ENCODE assay signal across 17 cellular contexts in genomic region chr12:50603817-50604639, GRCh38.
DNase-seq lines count a peak whose midpoint lies in the region; ATAC-seq, FAIRE-seq and TF ChIP-seq lines count a peak whose summit lies in the region.
"Had no signal": no experiment of that assay in that cellular context is flagged by ENCODE, and none has a peak within 500 bp of the region (broad histone marks: within the 10 kb centered on the region; RNA-seq: fewer than 3 reads in every experiment).

No MANE protein-coding gene starts in this region.

- TF ChIP-seq CTCF in AG10803 (conservative IDR thresholded peaks at IDR 0.05; ENCODE audit: low read length) (no peak), astrocyte (IDR thresholded peaks at IDR 0.05; ENCODE audit: insufficient read depth, low read depth, low read length) (no peak), osteoblast (IDR thresholded peaks at IDR 0.05; ENCODE audit: extremely low read depth, low read depth, low read length) (no peak)

- H3K4me1 Mint-ChIP-seq in astrocyte (ENCODE audit: low read depth, unreplicated experiment), result peaks cover 16% of the 10 kb centered on the region

- H3K9me3 ChIP-seq in astrocyte (ENCODE audit: insufficient read depth, low read depth, low read length), result no peaks in the 10 kb centered on the region
- H3K9me3 ChIP-seq in osteoblast (ENCODE audit: low read depth, low read length), result no peaks in the 10 kb centered on the region

- H3K36me3 ChIP-seq in astrocyte (ENCODE audit: insufficient read depth, low read length) (no peaks in the 10 kb centered on the region), osteoblast (ENCODE audit: insufficient read depth, low read length) (no peaks in the 10 kb centered on the region)

- H3K27me3 ChIP-seq in astrocyte (ENCODE audit: insufficient read depth, low read length) (no peaks in the 10 kb centered on the region), osteoblast (ENCODE audit: insufficient read depth, low read length) (no peaks in the 10 kb centered on the region)

- peaks cover 7% of the 10 kb centered on the region for H4K20me1 ChIP-seq in astrocyte (ENCODE audit: insufficient read depth, low read length)
- no peaks in the 10 kb centered on the region for H4K20me1 ChIP-seq in osteoblast (ENCODE audit: insufficient read depth, low read length)

- H3K27ac Mint-ChIP-seq in astrocyte (ENCODE audit: unreplicated experiment), result peak overlapping the region; percentile 60
- H3K27ac Mint-ChIP-seq: T-helper 1 cell treated with Interleukin-12 subunit alpha and Interleukin-12 subunit beta and Interleukin-4 antibody, amounts not matched to agents 30 μg/mL and 1 μg/mL, for 36 hours had no signal

- no peak overlapping the region for H3K27ac ChIP-seq in astrocyte (ENCODE audit: low read depth, low read length)
- no peak overlapping the region for H3K27ac ChIP-seq in osteoblast (ENCODE audit: low read depth, low read length)

- H3K9me3 Mint-ChIP-seq in astrocyte (ENCODE audit: unreplicated experiment), result no peaks in the 10 kb centered on the region
- H3K9me3 Mint-ChIP-seq: T-helper 1 cell treated with Interleukin-12 subunit alpha and Interleukin-12 subunit beta and Interleukin-4 antibody, amounts not matched to agents 30 μg/mL and 1 μg/mL, for 36 hours had no signal

- peak; percentile 96 for DNase-seq in AG10803 (ENCODE audit: low read depth)
- peak; percentile 89 for DNase-seq in astrocyte (ENCODE audit: low read depth)
- DNase-seq in fibroblast of the conjunctiva (ENCODE audit: low read depth), result peak; percentile 97
- DNase-seq in osteoblast (ENCODE audit: insufficient read length, low spot score, missing footprints), result peak; percentile 77
- no peak for DNase-seq in amygdala (lab: John Stamatoyannopoulos, UW)
- DNase-seq in 8988T, result no peak
- DNase-seq: activated CD4-positive, alpha-beta T cell treated with anti-CD3 and anti-CD28 coated beads, Interleukin-2, amount 50 U/mL, for 48 hours; activated gamma-delta T cell; DMS79; PC-3; stimulated activated CD4-positive, alpha-beta T cell treated with anti-CD3 and anti-CD28 coated beads, Interleukin-15, amount 100 ng/mL, for 24 hours had no signal

- H3K36me3 Mint-ChIP-seq in astrocyte (ENCODE audit: low read depth, unreplicated experiment), result peaks cover 7% of the 10 kb centered on the region

- H3K4me3 Mint-ChIP-seq in astrocyte (ENCODE audit: unreplicated experiment), result peak overlapping the region; percentile 62
- H3K4me3 Mint-ChIP-seq: T-helper 1 cell treated with Interleukin-12 subunit alpha and Interleukin-12 subunit beta and Interleukin-4 antibody, amounts not matched to agents 30 μg/mL and 1 μg/mL, for 36 hours had no signal

- peak; percentile 5 for FAIRE-seq in astrocyte (lab: Jason Lieb, UNC)
- FAIRE-seq: colon, GM12878, urothelium cell line had no signal

- ATAC-seq in HG03520 (IDR thresholded peaks at IDR 0.05; ENCODE audit: unreplicated experiment), result no peak
- ATAC-seq in GM21529 (IDR thresholded peaks at IDR 0.05; ENCODE audit: unreplicated experiment), result no peak
- ATAC-seq: GM12878, PC-3 had no signal

- H3K4me2 ChIP-seq in astrocyte (ENCODE audit: low read length), result no peak overlapping the region
- H3K4me2 ChIP-seq in osteoblast (ENCODE audit: insufficient read depth, low read length), result no peak overlapping the region

- no peaks in the 10 kb centered on the region for H3K27me3 Mint-ChIP-seq in astrocyte (ENCODE audit: low read depth, unreplicated experiment)

- H3K79me2 ChIP-seq in astrocyte (ENCODE audit: insufficient read depth, low read length) (peaks cover 63% of the 10 kb centered on the region), osteoblast (ENCODE audit: insufficient read depth, low read length) (peaks cover 36% of the 10 kb centered on the region)

- H2AFZ ChIP-seq in astrocyte (ENCODE audit: low read depth, low read length) (no peak overlapping the region), osteoblast (ENCODE audit: low read length) (no peak overlapping the region)

- no peak overlapping the region for H3K4me3 ChIP-seq in AG10803 (ENCODE audit: low read length)
- H3K4me3 ChIP-seq in astrocyte (ENCODE audit: insufficient read depth, low read depth, low read length), result no peak overlapping the region
- no peak overlapping the region for H3K4me3 ChIP-seq in osteoblast (ENCODE audit: insufficient read depth, low read length)
- H3K4me3 ChIP-seq: GM12878 had no signal

- H3K9ac ChIP-seq in astrocyte (ENCODE audit: low read length), result no peak overlapping the region

- H3K4me1 ChIP-seq in astrocyte (ENCODE audit: insufficient read depth, low read length) (peaks cover 6% of the 10 kb centered on the region), osteoblast (ENCODE audit: insufficient read depth, low read length) (peaks cover 9% of the 10 kb centered on the region)

Comparison
In these comparisons a context has a peak if more than half of its experiments do, and no peak if none do; other contexts are left out.
1. DNase-seq: peak in AG10803 (single experiment), astrocyte (single experiment), fibroblast of the conjunctiva (single experiment) and osteoblast (single experiment); none in amygdala (0 of 56) and 8988T (single experiment).